ENCODE assay signal across 8 cellular contexts in genomic region chr5:132064738-132065331, GRCh38. TPM values are rescaled to one million over a fixed set of nuclear protein-coding genes. Genes with fewer than 3 reads are reported as not detected.
DNase-seq lines count a peak whose midpoint lies in the region; ATAC-seq and TF ChIP-seq lines count a peak whose summit lies in the region.

No MANE protein-coding gene starts in this region.

- TF ChIP-seq CTCF in AG09309 (IDR thresholded peaks at IDR 0.05; ENCODE audit: control insufficient read depth, insufficient read depth, low read depth, low read length, missing control alignments) = peak; percentile 96

- ATAC-seq in GM18517 (IDR thresholded peaks at IDR 0.05; ENCODE audit: unreplicated experiment) (peak; percentile 84), HG03095 (IDR thresholded peaks at IDR 0.05; ENCODE audit: unreplicated experiment) (peak; percentile 63)

- H3K4me3 ChIP-seq in AG09309 (ENCODE audit: control insufficient read depth, low read depth, low read length) = no peak overlapping the region

- DNase-seq in AG09309 (ENCODE audit: low read depth) (no peak), NCI-H748 (lab: John Stamatoyannopoulos, UW; ENCODE audit: unreplicated experiment) (peak; percentile 67), ecto neural progenitor cell (ENCODE audit: low spot score) (peak; percentile 88), lung microvascular endothelial cell (ENCODE audit: low read depth in 2 of 2) (peak; percentile 73 to 75)
- peak; percentile 92 to 94 for DNase-seq in activated CD4-positive, alpha-beta T cell treated with anti-CD3 and anti-CD28 coated beads, Interleukin-2, amount 50 U/mL, for 48 hours
- DNase-seq in stimulated activated CD8-positive, alpha-beta memory T cell treated with anti-CD3 and anti-CD28 coated beads, Interleukin-15, amount 100 ng/mL, for 1 hour (ENCODE audit: low read depth) = peak; percentile 70

RNA-seq across cellular contexts. Expression of gene IL3, which starts 4.4 kb away (rescaled TPM):
- total RNA-seq in lung microvascular endothelial cell = not detected in 2 replicates

RNA-seq across cellular contexts. Expression of gene CSF2, which starts 8.8 kb away (rescaled TPM):
- total RNA-seq in lung microvascular endothelial cell = 0.20 and 0.22 TPM in 2 replicates

RNA-seq across cellular contexts. Expression of gene ACSL6, which starts 53.4 kb away (rescaled TPM):
- total RNA-seq in lung microvascular endothelial cell = 0.40 and 0.65 TPM in 2 replicates
